Comparison of ENCODE assay signal across 9 cellular contexts in genomic region chr4:162497564-162498167, GRCh38.
A peak's percentile ranks its signal among the peaks of the same experiment; 100 is the strongest.
DNase-seq lines count a peak whose midpoint lies in the region; ATAC-seq and TF ChIP-seq lines count a peak whose summit lies in the region.
"Had no signal": no experiment of that assay in that cellular context is flagged by ENCODE, and none has a peak within 500 bp of the region (broad histone marks: within the 10 kb centered on the region; RNA-seq: fewer than 3 reads in every experiment).

No MANE protein-coding gene starts in this region.

- no CpG with 5 or more reads among the region's 5 CpGs for WGBS in H9 (ENCODE audit: extremely low coverage, insufficient read length, low lambda C conversion rate)
- WGBS in heart left ventricle, 4 donors = 1 to 3% (median 2%) methylated on average over 5 of the region's 5 CpGs

- H3K36me3 Mint-ChIP-seq in H9 (ENCODE audit: insufficient read depth in 1 of 3, low read depth in 3 of 3) (peaks cover 0 to 2% (median under 1%) of the 10 kb centered on the region in 3 experiments; a peak in 2 of 7 replicates), activated B cell treated with CpG ODN at 0.5 μM for 24 hours (ENCODE audit: low read depth) (no peaks in the 10 kb centered on the region)
- H3K36me3 Mint-ChIP-seq: IgD-negative memory B cell had no signal

- no peaks in the 10 kb centered on the region for H3K27me3 Mint-ChIP-seq in H9 (ENCODE audit: low read depth)
- no peaks in the 10 kb centered on the region for H3K27me3 Mint-ChIP-seq in activated B cell treated with CpG ODN at 0.5 μM for 24 hours

- H3K9me3 ChIP-seq in H9 (ENCODE audit: control insufficient read depth, low read depth, low read length) (no peaks in the 10 kb centered on the region), Loucy (ENCODE audit: insufficient read depth, low read depth, low read length) (no peaks in the 10 kb centered on the region), heart left ventricle (no peaks in the 10 kb centered on the region), skeletal muscle satellite cell (replicated peaks; ENCODE audit: low read length) (no peaks in the 10 kb centered on the region)

- H3T11ph ChIP-seq in H9 (ENCODE audit: low read length) = no peak overlapping the region

- no peaks in the 10 kb centered on the region for H3K9me2 ChIP-seq in Loucy (replicated peaks; ENCODE audit: low read depth, low read length)

- H3K79me1 ChIP-seq in H9 (ENCODE audit: insufficient read depth, low read depth, low read length, poor library complexity, severe bottlenecking) = no peaks in the 10 kb centered on the region

- no peaks in the 10 kb centered on the region for H3K4me1 ChIP-seq in H9 (ENCODE audit: insufficient read depth, low read length)
- no peaks in the 10 kb centered on the region for H3K4me1 ChIP-seq in Loucy (ENCODE audit: insufficient read depth, low read length, poor library complexity, severe bottlenecking)
- peaks cover 0 to 3% (median 0%) of the 10 kb centered on the region in 12 donors for H3K4me1 ChIP-seq in heart left ventricle
- no peaks in the 10 kb centered on the region for H3K4me1 ChIP-seq in skeletal muscle satellite cell (ENCODE audit: control insufficient read depth, insufficient read depth, low read length)

- DNase-seq in AG04449 (ENCODE audit: low read depth, low spot score) = no peak
- peak; percentile 33 for DNase-seq in GM10248 (ENCODE audit: extremely low spot score)
- no peak for DNase-seq in H9
- no peak for DNase-seq in activated B cell treated with CpG ODN at 0.5 μM for 24 hours
- no peak for DNase-seq in heart left ventricle
- DNase-seq in activated CD4-positive, CD25-positive, alpha-beta regulatory T cell (lab: John Stamatoyannopoulos, UW) = no peak

- no peak overlapping the region for H3K27ac ChIP-seq in H9 (ENCODE audit: insufficient read length, low read depth, low read length)
- no peak overlapping the region for H3K27ac ChIP-seq in heart left ventricle

- POLR2A ChIA-PET in AG04449 (lab: Yijun Ruan, JAX) = no interaction called here
- POLR2A ChIA-PET in GM10248 (lab: Yijun Ruan, JAX) = no interaction called here
- POLR2A ChIA-PET in activated B cell treated with CpG ODN at 0.5 μM for 24 hours (lab: Charles Lee) = interaction anchor here (1.0 kb wide), 1 partner anchor 1048 kb away, joined by 3 read pairs; no protein-coding TSS in a partner anchor

- H3K27me3 ChIP-seq in H9 (ENCODE audit: insufficient read depth, low read length) (no peaks in the 10 kb centered on the region), Loucy (ENCODE audit: insufficient read depth, low read length, poor library complexity, severe bottlenecking) (no peaks in the 10 kb centered on the region), heart left ventricle (peaks cover 0 to 2% (median 0%) of the 10 kb centered on the region in 9 donors), skeletal muscle satellite cell (ENCODE audit: control insufficient read depth, insufficient read depth, low read length) (no peaks in the 10 kb centered on the region)

- no peaks in the 10 kb centered on the region for H3K23me2 ChIP-seq in H9 (ENCODE audit: insufficient read length, low read depth, low read length, poor library complexity, severe bottlenecking)

- H2BK5ac ChIP-seq in H9 (ENCODE audit: insufficient read length, low read length) = no peak overlapping the region

- H3K4me1 Mint-ChIP-seq in H9 (no peaks in the 10 kb centered on the region), activated B cell treated with CpG ODN at 0.5 μM for 24 hours (no peaks in the 10 kb centered on the region)

- no peak overlapping the region for H4K8ac ChIP-seq in H9 (replicated peaks; ENCODE audit: insufficient read length, low read depth, low read length)

- no peak overlapping the region for H3K4me2 ChIP-seq in H9 (ENCODE audit: insufficient read depth, insufficient read length, low read length)
- H3K4me2 ChIP-seq in Loucy (ENCODE audit: low read depth, low read length, poor library complexity, severe bottlenecking) = no peak overlapping the region
- H3K4me2 ChIP-seq in skeletal muscle satellite cell (ENCODE audit: low read length) = peak overlapping the region; percentile 60

- TF ChIP-seq CTCF in AG04449 (IDR thresholded peaks at IDR 0.05; ENCODE audit: insufficient read depth, low read length, missing control alignments) (peak; percentile 56), GM10248 (IDR thresholded peaks at IDR 0.05; ENCODE audit: control extremely low read depth, extremely low read depth, low read depth, missing control alignments) (peak; percentile 62), H9 (conservative IDR thresholded peaks at IDR 0.05) (peak; percentile 87), Loucy (conservative IDR thresholded peaks at IDR 0.05; ENCODE audit: low read length) (peak; percentile 80), activated B cell treated with CpG ODN at 0.5 μM for 24 hours (IDR thresholded peaks at IDR 0.05) (no peak), heart left ventricle (IDR thresholded peaks at IDR 0.05) (peak; percentile 72 to 92 (median 82))

- H4K5ac ChIP-seq in H9 (ENCODE audit: insufficient read length, low read depth, low read length) = no peak overlapping the region

- CTCF ChIA-PET in AG04449 (lab: Yijun Ruan, JAX) = interaction anchor here (0.7 to 4.0 kb wide), 36 partner anchors 11 to 1058 kb away, joined by 3 to 45 read pairs (median 4); partner anchors contain the start of genes NPY1R and TMA16
- CTCF ChIA-PET in GM10248 (lab: Yijun Ruan, JAX) = interaction anchor here (0.6 to 3.6 kb wide), 26 partner anchors 9 to 1052 kb away, joined by 3 to 32 read pairs (median 4); partner anchors contain the start of gene NPY1R
- CTCF ChIA-PET in activated B cell treated with CpG ODN at 0.5 μM for 24 hours (lab: Charles Lee) = interaction anchor here (0.7 to 1.5 kb wide), 7 partner anchors 10 to 1504 kb away, joined by 3 to 5 read pairs (median 3); no protein-coding TSS in a partner anchor

- ATAC-seq in activated B cell treated with CpG ODN at 0.5 μM for 24 hours (ENCODE audit: low read depth) (peak; percentile 50), heart left ventricle (peak; percentile 73 to 84 (median 78))

- no peak overlapping the region for H2AK5ac ChIP-seq in H9 (ENCODE audit: insufficient read length, low read length)

- H3K4ac ChIP-seq in H9 (ENCODE audit: low read depth, low read length) = no peak overlapping the region

- H3K27ac Mint-ChIP-seq in H9 (no peak overlapping the region), activated B cell treated with CpG ODN at 0.5 μM for 24 hours (no peak overlapping the region)
- H3K27ac Mint-ChIP-seq: IgD-negative memory B cell had no signal

- H3K9ac ChIP-seq in H9 (ENCODE audit: extremely low read depth, insufficient read length, low read length) (no peak overlapping the region), Loucy (ENCODE audit: low read depth, low read length, poor library complexity, severe bottlenecking) (no peak overlapping the region), skeletal muscle satellite cell (ENCODE audit: low read depth, low read length) (no peak overlapping the region)

- no peak overlapping the region for H2BK12ac ChIP-seq in H9 (ENCODE audit: insufficient read length, low read depth, low read length)

- no peak overlapping the region for H2BK120ac ChIP-seq in H9 (ENCODE audit: low read depth, low read length, poor library complexity, severe bottlenecking)

- H3K4me3 Mint-ChIP-seq in H9 = no peak overlapping the region
- no peak overlapping the region for H3K4me3 Mint-ChIP-seq in activated B cell treated with CpG ODN at 0.5 μM for 24 hours
- H3K4me3 Mint-ChIP-seq: IgD-negative memory B cell had no signal

- no peak overlapping the region for H3K56ac ChIP-seq in H9 (ENCODE audit: insufficient read length, low read depth, low read length)

- H4K91ac ChIP-seq in H9 (ENCODE audit: insufficient read length, low read depth, low read length) = no peak overlapping the region

- no peaks in the 10 kb centered on the region for H3F3A ChIP-seq in Loucy (ENCODE audit: low read depth)

- no peaks in the 10 kb centered on the region for H3K79me2 ChIP-seq in H9 (ENCODE audit: insufficient read depth, low read length)
- no peaks in the 10 kb centered on the region for H3K79me2 ChIP-seq in Loucy (ENCODE audit: insufficient read depth, low read length)

- H3K23ac ChIP-seq in H9 (ENCODE audit: insufficient read length, low read depth, low read length) = no peak overlapping the region

- H3K9me3 Mint-ChIP-seq in H9 = peaks cover 1% of the 10 kb centered on the region in 2 experiments; a peak in 4 of 5 replicates
- H3K9me3 Mint-ChIP-seq in activated B cell treated with CpG ODN at 0.5 μM for 24 hours = no peaks in the 10 kb centered on the region
- H3K9me3 Mint-ChIP-seq: IgD-negative memory B cell had no signal

- no peak overlapping the region for H2BK15ac ChIP-seq in H9 (ENCODE audit: low read depth, low read length)

- H3K18ac ChIP-seq in H9 (ENCODE audit: insufficient read length, low read depth, low read length) = no peak overlapping the region

- H2BK20ac ChIP-seq in H9 (ENCODE audit: low read depth, low read length, poor library complexity, severe bottlenecking) = no peak overlapping the region

- H3K4me3 ChIP-seq in AG04449 (ENCODE audit: low read depth, low read length) (no peak overlapping the region), Loucy (ENCODE audit: low read length, poor library complexity, severe bottlenecking) (no peak overlapping the region), heart left ventricle (peak overlapping the region in 7 of 12 donors; percentile 18 to 36 (median 23)), skeletal muscle satellite cell (ENCODE audit: low read length) (no peak overlapping the region)

- no peak overlapping the region for H3K14ac ChIP-seq in H9 (ENCODE audit: insufficient read depth, low read length)

- no peak for TF ChIP-seq POLR2A in heart left ventricle (IDR thresholded peaks at IDR 0.05)

- intact Hi-C loops in activated B cell treated with CpG ODN at 0.5 μM for 24 hours (cut with micrococcal nuclease) = loop anchor here (1.0 to 10.0 kb wide), 7 partner anchors 541 to 1515 kb away; partner anchors contain the start of genes NAF1 and NPY1R
- intact Hi-C loops in heart left ventricle (cut with DNase I) = loop anchor here (1.0 to 10.0 kb wide), 10 partner anchors 537 to 1050 kb away; partner anchors contain the start of gene NPY1R (in 10 of the 10)

- no peak overlapping the region for H2AFZ ChIP-seq in H9 (ENCODE audit: low read length)
- H2AFZ ChIP-seq in Loucy (ENCODE audit: low read length) = peak overlapping the region; percentile 13; the same call in 1 of the 2 replicates

- no peaks in the 10 kb centered on the region for H3K36me3 ChIP-seq in Loucy (ENCODE audit: insufficient read depth, low read length)
- no peaks in the 10 kb centered on the region for H3K36me3 ChIP-seq in heart left ventricle
- H3K36me3 ChIP-seq in skeletal muscle satellite cell (ENCODE audit: insufficient read depth, low read length) = no peaks in the 10 kb centered on the region

- H4K20me1 ChIP-seq in H9 (ENCODE audit: control insufficient read depth, insufficient read depth, insufficient read length) = no peaks in the 10 kb centered on the region
- no peaks in the 10 kb centered on the region for H4K20me1 ChIP-seq in Loucy (ENCODE audit: insufficient read depth, low read length, poor library complexity, severe bottlenecking)

Comparison
In these comparisons a context has a peak if more than half of its experiments do, and no peak if none do; other contexts are left out.
1. H3K4me3 ChIP-seq: peak in heart left ventricle (7 of 12); none in AG04449 (single experiment), Loucy (single experiment) and skeletal muscle satellite cell (single experiment).